In genomic region chr1:113008365-113008714, GRCh38 we compare ENCODE assay signal across 20 cellular contexts. TPM values are rescaled to one million over a fixed set of nuclear protein-coding genes. Genes with fewer than 3 reads are reported as not detected.
DNase-seq lines count a peak whose midpoint lies in the region; ATAC-seq, FAIRE-seq and TF ChIP-seq lines count a peak whose summit lies in the region.
"Had no signal": no experiment of that assay in that cellular context is flagged by ENCODE, and none has a peak within 500 bp of the region (broad histone marks: within the 10 kb centered on the region; RNA-seq: fewer than 3 reads in every experiment).

No MANE protein-coding gene starts in this region.

- H3K9ac ChIP-seq in astrocyte (ENCODE audit: low read length): no peak overlapping the region
- 0 out of 2 replicates have a peak overlapping the region, but pooled peaks have one; percentile 19 for H3K9ac ChIP-seq in HepG2 (ENCODE audit: insufficient read depth, low read depth, low read length)
- H3K9ac ChIP-seq: GM23248 had no signal

- no peaks in the 10 kb centered on the region for H3K9me2 ChIP-seq in PC-9 (ENCODE audit: insufficient read depth)

- H3K9me3 Mint-ChIP-seq in astrocyte (ENCODE audit: unreplicated experiment): no peaks in the 10 kb centered on the region
- H3K9me3 Mint-ChIP-seq: CD4-positive, alpha-beta T cell; HFFc6 had no signal

- no TSS peak for BruUV-seq in PC-9 (replicated peaks; lab: Mats Ljungman, UMichigan)
- BruUV-seq in HepG2 (replicated peaks; lab: Mats Ljungman, UMichigan): no TSS peak

- peak overlapping the region; percentile 11; the same call in 1 of the 2 replicates for H3K27ac ChIP-seq in PC-9
- no peak overlapping the region for H3K27ac ChIP-seq in astrocyte (ENCODE audit: low read depth, low read length)
- peak overlapping the region; percentile 66 for H3K27ac ChIP-seq in HepG2 (ENCODE audit: extremely low read length, insufficient read depth, low read length)
- H3K27ac ChIP-seq: A549, C4-2B, GM23248, HL-60 had no signal

- TF ChIP-seq EP300 in HepG2 (IDR thresholded peaks at IDR 0.05; ENCODE audit: low read depth in 2 of 2, low read length in 2 of 2) (0 out of 4 replicates have a peak, but pooled peaks of 1 of the 2 experiments have one; percentile 13), HepG2 (CRISPR knock-in tag; IDR thresholded peaks at IDR 0.05; ENCODE audit: borderline replicate concordance) (no peak)

- TF ChIP-seq CTCF in PC-9 (conservative IDR thresholded peaks at IDR 0.05): no peak
- TF ChIP-seq CTCF in astrocyte (IDR thresholded peaks at IDR 0.05; ENCODE audit: insufficient read depth, low read depth, low read length): no peak
- no peak for TF ChIP-seq CTCF in HepG2 (CRISPR knock-in tag; IDR thresholded peaks at IDR 0.05)
- TF ChIP-seq CTCF in GM10248 (IDR thresholded peaks at IDR 0.05; ENCODE audit: control extremely low read depth, extremely low read depth, low read depth, missing control alignments): no peak

- in situ Hi-C loops in HepG2 (cut with HindIII; ENCODE audit: extremely low pct_ligation_motif_present, low pct_unique_long_range_greater_than_20kb): no loop called here

- H3K9me3 ChIP-seq in PC-9 (ENCODE audit: insufficient read depth, low read depth) (no peaks in the 10 kb centered on the region), astrocyte (ENCODE audit: insufficient read depth, low read depth, low read length) (no peaks in the 10 kb centered on the region), HepG2 (ENCODE audit: low read length) (no peaks in the 10 kb centered on the region)
- H3K9me3 ChIP-seq: A549, Caco-2 had no signal

- CTCF ChIA-PET in PC-9 (lab: Charles Lee) (interaction anchor here (0.7 kb wide), 1 partner anchor 78 kb away, joined by 5 read pairs; no protein-coding TSS in a partner anchor), HepG2 (lab: Yijun Ruan, JAX; ENCODE audit: low intra/inter-chr PET ratio, low total read pairs) (no interaction called here), GM10248 (lab: Yijun Ruan, JAX) (interaction anchor here (0.8 to 1.0 kb wide), 3 partner anchors 35 to 128 kb away, joined by 3 read pairs; no protein-coding TSS in a partner anchor)

- H4K20me1 ChIP-seq in PC-9 (ENCODE audit: insufficient read depth) (no peaks in the 10 kb centered on the region), astrocyte (ENCODE audit: insufficient read depth, low read length) (no peaks in the 10 kb centered on the region), HepG2 (ENCODE audit: insufficient read depth, low read length) (no peaks in the 10 kb centered on the region)

- no peak for TF ChIP-seq RAD21 in HepG2 (CRISPR knock-in tag; IDR thresholded peaks at IDR 0.05)

- H3K4me1 ChIP-seq in PC-9 (replicated peaks; ENCODE audit: insufficient read depth) (peaks cover 12% of the 10 kb centered on the region), astrocyte (ENCODE audit: insufficient read depth, low read length) (no peaks in the 10 kb centered on the region), HepG2 (ENCODE audit: insufficient read depth, low read length) (peaks cover 58% of the 10 kb centered on the region)
- H3K4me1 ChIP-seq: A549 had no signal

- H3K79me2 ChIP-seq in PC-9 (ENCODE audit: low read depth) (no peaks in the 10 kb centered on the region), astrocyte (ENCODE audit: insufficient read depth, low read length) (no peaks in the 10 kb centered on the region), HepG2 (ENCODE audit: insufficient read depth, low read length) (no peaks in the 10 kb centered on the region)

- H3K27me3 ChIP-seq in PC-9 (ENCODE audit: insufficient read depth, low read depth) (no peaks in the 10 kb centered on the region), astrocyte (ENCODE audit: insufficient read depth, low read length) (no peaks in the 10 kb centered on the region), HepG2 (ENCODE audit: control insufficient read depth in 1 of 2, insufficient read depth in 2 of 2, low read length in 2 of 2) (no peaks in the 10 kb centered on the region)

- no peak for ATAC-seq in HepG2
- ATAC-seq: A549 had no signal

- intact Hi-C loops in PC-9 (cut with micrococcal nuclease; ENCODE audit: unreplicated experiment) (no loop called here), HepG2 (cut with micrococcal nuclease; ENCODE audit: unreplicated experiment) (no loop called here)

- H3K4me2 ChIP-seq in PC-9 (no peak overlapping the region), astrocyte (ENCODE audit: low read length) (no peak overlapping the region), HepG2 (ENCODE audit: low read depth, low read length) (peak overlapping the region; percentile 6; the same call in 1 of the 2 replicates)
- H3K4me2 ChIP-seq: A549 had no signal

- DNase-seq in PC-9: no peak
- DNase-seq in astrocyte (ENCODE audit: low read depth): no peak
- DNase-seq in HepG2 (ENCODE audit: low spot score): no peak
- no peak for DNase-seq in A172 (ENCODE audit: low spot score)
- DNase-seq in GM10248 (ENCODE audit: extremely low spot score): no peak
- DNase-seq in DMS53 treated with DMSO at 0.1 percent for 48 hours (lab: John Stamatoyannopoulos, UW; ENCODE audit: unreplicated experiment): no peak
- DNase-seq: AML-193; Caco-2; CD4-positive, alpha-beta T cell; DMS153; DMS79 treated with DMSO at 0.1 percent for 48 hours; GM23248; HCEC 1CT; HFFc6; KG1 had no signal

- peak overlapping the region; percentile 3 for H3K27ac Mint-ChIP-seq in astrocyte (ENCODE audit: unreplicated experiment)
- H3K27ac Mint-ChIP-seq: CD4-positive, alpha-beta T cell; HFFc6 had no signal

- peaks cover 7% of the 10 kb centered on the region for H3K4me1 Mint-ChIP-seq in astrocyte (ENCODE audit: low read depth, unreplicated experiment)

- H3K27me3 Mint-ChIP-seq in astrocyte (ENCODE audit: low read depth, unreplicated experiment): no peaks in the 10 kb centered on the region
- H3K27me3 Mint-ChIP-seq: CD4-positive, alpha-beta T cell had no signal

- no peak for TF ChIP-seq POLR2A in HepG2 (IDR thresholded peaks at IDR 0.05; ENCODE audit: insufficient read depth in 1 of 2, low read depth in 2 of 2, low read length in 2 of 2)

- POLR2A ChIA-PET in PC-9 (lab: Charles Lee; ENCODE audit: unreplicated experiment): interaction anchor here (0.6 kb wide), 1 partner anchor 293 kb away, joined by 7 read pairs; the partner anchor contains the start of gene PPM1J
- POLR2A ChIA-PET in HepG2 (lab: Yijun Ruan, JAX): no interaction called here
- POLR2A ChIA-PET in GM10248 (lab: Yijun Ruan, JAX): no interaction called here

- H3K36me3 Mint-ChIP-seq in astrocyte (ENCODE audit: low read depth, unreplicated experiment): no peaks in the 10 kb centered on the region

- no peaks in the 10 kb centered on the region for H3K36me3 ChIP-seq in PC-9 (ENCODE audit: low read depth)
- H3K36me3 ChIP-seq in astrocyte (ENCODE audit: insufficient read depth, low read length): peaks cover 6% of the 10 kb centered on the region
- no peaks in the 10 kb centered on the region for H3K36me3 ChIP-seq in HepG2 (replicated peaks in 1 of 2; ENCODE audit: control insufficient read depth in 1 of 2, insufficient read depth in 2 of 2, low read length in 2 of 2)

- peaks cover 6% of the 10 kb centered on the region; the same call in 1 of the 2 replicates for H3F3A ChIP-seq in PC-9 (ENCODE audit: insufficient read depth, low read depth)

- FAIRE-seq in astrocyte (lab: Jason Lieb, UNC) (no peak), HepG2 (lab: Jason Lieb, UNC) (no peak)
- FAIRE-seq: A549, GM12891, GM19239 had no signal

- WGBS in HepG2 (ENCODE audit: low lambda C conversion rate): 79% methylated on average over 4 of the region's 4 CpGs

- H3K4me3 ChIP-seq in PC-9: no peak overlapping the region
- H3K4me3 ChIP-seq in astrocyte (ENCODE audit: insufficient read depth, low read depth, low read length): no peak overlapping the region
- no peak overlapping the region for H3K4me3 ChIP-seq in HepG2 (replicated peaks in 1 of 3; ENCODE audit: insufficient read depth in 1 of 3, low read depth in 2 of 3, low read length in 3 of 3)
- H3K4me3 ChIP-seq: A549, GM23248 had no signal

- H2AFZ ChIP-seq in PC-9 (no peak overlapping the region), astrocyte (ENCODE audit: low read depth, low read length) (no peak overlapping the region), HepG2 (ENCODE audit: low read length) (no peak overlapping the region)
- H2AFZ ChIP-seq: GM23248 had no signal

- H3K4me3 Mint-ChIP-seq in astrocyte (ENCODE audit: unreplicated experiment): no peak overlapping the region
- H3K4me3 Mint-ChIP-seq: CD4-positive, alpha-beta T cell; HFFc6 had no signal

TF ChIP-seq in HepG2, 621 proteins besides CTCF, POLR2A, EP300 and RAD21 (continues in another document):
- no peak for TF ChIP-seq DDIT3 (CRISPR knock-in tag; IDR thresholded peaks at IDR 0.05)
- TF ChIP-seq SOX13 (IDR thresholded peaks at IDR 0.05): no peak
- peak in 1 of 2 experiments; percentile 42; a peak in 1 of 4 replicates for TF ChIP-seq SOX13 (CRISPR knock-in tag; conservative IDR thresholded peaks at IDR 0.05 in 1 of 2, IDR thresholded peaks at IDR 0.05 in 1 of 2)

RNA-seq across cellular contexts. Expression of gene SLC16A1, which starts 52.3 kb away (rescaled TPM):
- total RNA-seq in PC-9 (2021) (52.9 and 74.6 TPM in 2 replicates), astrocyte (140 and 153 TPM in 2 replicates), HepG2 (2016; rRNA removed; fragmentation: Illumina TruSeq; extraction: Trizol) (67.0 and 106 TPM in 2 replicates)
- total RNA-seq in HepG2 (2016; cell fraction: cytosol; rRNA removed; fragmentation: Illumina TruSeq; extraction: Trizol; ENCODE audit: low read depth): 5.3 and 6.0 TPM in 2 replicates
- total RNA-seq in HepG2 (2016; cell fraction: insoluble cytoplasmic fraction; rRNA removed; fragmentation: Illumina TruSeq; extraction: Trizol): 65.8 and 105 TPM in 2 replicates
- total RNA-seq in HepG2 (2016; cell fraction: membrane; rRNA removed; fragmentation: Illumina TruSeq; extraction: Trizol): 15.3 and 18.4 TPM in 2 replicates
- 102 and 125 TPM in 2 replicates for total RNA-seq in HepG2 (2016; cell fraction: nucleus; rRNA removed; fragmentation: Illumina TruSeq; extraction: Trizol)
- polyA plus RNA-seq in HepG2 (2011; rRNA removed): 135 and 142 TPM in 2 replicates
- 110 and 155 TPM in 2 replicates for polyA plus RNA-seq in HepG2 (2011; cell fraction: cytosol; rRNA removed)
- polyA plus RNA-seq in HepG2 (2011; cell fraction: nucleus; rRNA removed): 50.4 and 50.5 TPM in 2 replicates
- 134 and 147 TPM in 2 replicates for polyA plus RNA-seq in HepG2 (2012)
- polyA plus RNA-seq in HepG2 (2016; cell fraction: cytosol; fragmentation: Illumina TruSeq; extraction: Trizol; ENCODE audit: low read depth): 3.0 and 3.3 TPM in 2 replicates
- 49.1 and 53.6 TPM in 2 replicates for polyA plus RNA-seq in HepG2 (2016; cell fraction: insoluble cytoplasmic fraction; fragmentation: Illumina TruSeq; extraction: Trizol; ENCODE audit: low read depth)
- 8.1 and 9.3 TPM in 2 replicates for polyA plus RNA-seq in HepG2 (2016; cell fraction: membrane; fragmentation: Illumina TruSeq; extraction: Trizol; ENCODE audit: low read depth)
- 109 and 119 TPM in 2 replicates for polyA plus RNA-seq in HepG2 (2016; cell fraction: nucleus; fragmentation: Illumina TruSeq; extraction: Trizol; ENCODE audit: insufficient read depth, low read depth)
- polyA minus RNA-seq in HepG2 (2011; rRNA and poly(A)+ RNA removed; ENCODE audit: low replicate concordance): 467 and 535 TPM in 2 replicates
- polyA minus RNA-seq in HepG2 (2011; cell fraction: cytosol; rRNA and poly(A)+ RNA removed): 185 and 199 TPM in 2 replicates
- 108 and 115 TPM in 2 replicates for polyA minus RNA-seq in HepG2 (2011; cell fraction: nucleus; rRNA and poly(A)+ RNA removed)
- 104 and 105 TPM in 2 replicates for total RNA-seq in A172 (2014; rRNA removed; shearing (Covaris generic))
